ENCODE assay signal across 1 cellular context in the genomic region with DNA sequence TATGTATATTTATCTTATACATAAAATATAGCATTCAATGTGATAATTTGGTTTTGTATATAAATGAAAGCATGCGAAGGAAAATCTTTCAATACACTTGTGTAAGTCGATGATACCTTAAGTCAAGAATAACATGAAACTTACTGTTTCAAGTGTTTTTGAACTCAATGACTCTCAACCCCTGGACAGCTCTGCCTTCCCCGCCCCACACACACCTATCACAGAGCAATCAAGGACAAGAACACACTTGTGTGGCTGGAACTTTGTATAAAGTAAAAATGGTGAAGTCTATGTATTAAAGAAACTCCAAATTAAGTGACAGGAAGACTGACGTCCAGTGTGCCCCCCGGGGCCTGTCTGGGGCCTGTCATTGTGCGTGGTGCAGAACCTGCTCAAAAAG.
TF ChIP-seq lines count a peak whose summit lies in the region.

No MANE protein-coding gene starts in this region.

TF ChIP-seq in IMR-90, 13 proteins besides CTCF, POLR2A, EP300 and RAD21:
- TF ChIP-seq SMC3 (IDR thresholded peaks at IDR 0.05; ENCODE audit: low read depth, low read length): no peak
